11 cellular contexts compared by ENCODE assay signal in genomic region chr6:105432797-105433196, GRCh38. TPM values are rescaled to one million over a fixed set of nuclear protein-coding genes. Genes with fewer than 3 reads are reported as not detected.
DNase-seq lines count a peak whose midpoint lies in the region; ATAC-seq, FAIRE-seq and TF ChIP-seq lines count a peak whose summit lies in the region.
"Had no signal": no experiment of that assay in that cellular context is flagged by ENCODE, and none has a peak within 500 bp of the region (broad histone marks: within the 10 kb centered on the region; RNA-seq: fewer than 3 reads in every experiment).

No MANE protein-coding gene starts in this region.

- peak overlapping the region; percentile 70 for H3K4me2 ChIP-seq in GM23248 (ENCODE audit: unreplicated experiment)
- peak overlapping the region; percentile 73 for H3K4me2 ChIP-seq in PC-3 (ENCODE audit: low read length)

- H3K9ac ChIP-seq in GM23248 (no peak overlapping the region), PC-3 (ENCODE audit: low read length) (no peak overlapping the region)

- H3K4me1 ChIP-seq in GM23248 (ENCODE audit: insufficient read depth) (peaks cover 58% of the 10 kb centered on the region), PC-3 (ENCODE audit: insufficient read depth, low read length) (peaks cover 46% of the 10 kb centered on the region), mucosa of descending colon (ENCODE audit: low read depth) (no peaks in the 10 kb centered on the region)

- H3K27ac ChIP-seq in GM23248 (peak overlapping the region; percentile 10; the same call in 1 of the 2 replicates), PC-3 (ENCODE audit: low read length) (peak overlapping the region; percentile 41), dorsolateral prefrontal cortex (no peak overlapping the region)
- H3K27ac ChIP-seq: esophagus muscularis mucosa had no signal

- H3K27me3 ChIP-seq in GM23248 (replicated peaks; ENCODE audit: insufficient read depth) (no peaks in the 10 kb centered on the region), PC-3 (ENCODE audit: low read length) (no peaks in the 10 kb centered on the region), dorsolateral prefrontal cortex (no peaks in the 10 kb centered on the region)
- H3K27me3 ChIP-seq: esophagus muscularis mucosa had no signal

- intact Hi-C loops in PC-3 (cut with micrococcal nuclease), result loop anchor here (2.0 to 10.0 kb wide), 7 partner anchors 50 to 870 kb away; no protein-coding TSS in a partner anchor
- intact Hi-C loops in mucosa of descending colon (cut with DNase I, micrococcal nuclease), result no loop called here
- intact Hi-C loops in dorsolateral prefrontal cortex (cut with DNase I), result no loop called here

- H4K20me1 ChIP-seq in GM23248 (ENCODE audit: insufficient read depth) (no peaks in the 10 kb centered on the region), PC-3 (ENCODE audit: low read length) (no peaks in the 10 kb centered on the region)

- H3K79me2 ChIP-seq in GM23248 (ENCODE audit: insufficient read depth) (no peaks in the 10 kb centered on the region), PC-3 (ENCODE audit: low read length) (no peaks in the 10 kb centered on the region)

- no TSS peak for BruUV-seq in PC-3 (replicated peaks; lab: Mats Ljungman, UMichigan)

- DNase-seq in GM23248 (peak; percentile 87), PC-3 (peak; percentile 93), pulmonary artery endothelial cell (ENCODE audit: low read depth, low spot score) (peak; percentile 70), mucosa of descending colon (no peak), GM10248 (ENCODE audit: extremely low spot score) (no peak), dorsolateral prefrontal cortex (no peak)
- DNase-seq: NCI-H1092 treated with DMSO at 0.1 percent for 48 hours, substantia nigra had no signal

- H3K9me2 ChIP-seq in GM23248 (ENCODE audit: insufficient read depth) (no peaks in the 10 kb centered on the region), PC-3 (replicated peaks; ENCODE audit: low read length) (no peaks in the 10 kb centered on the region)

- TF ChIP-seq CTCF in PC-3 (conservative IDR thresholded peaks at IDR 0.05; ENCODE audit: low read depth, low read length) (no peak), mucosa of descending colon (IDR thresholded peaks at IDR 0.05) (no peak), GM10248 (IDR thresholded peaks at IDR 0.05; ENCODE audit: control extremely low read depth, extremely low read depth, low read depth, missing control alignments) (no peak), dorsolateral prefrontal cortex (IDR thresholded peaks at IDR 0.05 in 54 of 56, conservative IDR thresholded peaks at IDR 0.05 in 2 of 56; ENCODE audit: low read depth in 1 of 56, partially characterized antibody in 56 of 56) (no peak)

- H3K36me3 ChIP-seq in GM23248 (ENCODE audit: low read depth) (no peaks in the 10 kb centered on the region), PC-3 (ENCODE audit: low read depth, low read length) (no peaks in the 10 kb centered on the region), mucosa of descending colon (ENCODE audit: low read depth) (no peaks in the 10 kb centered on the region)
- H3K36me3 ChIP-seq: esophagus muscularis mucosa had no signal

- POLR2A ChIA-PET in PC-3 (lab: Charles Lee; ENCODE audit: unreplicated experiment) (no interaction called here), GM10248 (lab: Yijun Ruan, JAX) (no interaction called here)

- 1 to 2% methylated on average over 3 of the region's 3 CpGs for WGBS in GM23248 (ENCODE audit: low coverage in 1 of 2, low lambda C conversion rate in 2 of 2, missing lambda C conversion rate in 2 of 2), 2 experiments

- H3K4me3 ChIP-seq in GM23248 (no peak overlapping the region), PC-3 (ENCODE audit: low read length) (no peak overlapping the region), mucosa of descending colon (no peak overlapping the region), dorsolateral prefrontal cortex (no peak overlapping the region)
- H3K4me3 ChIP-seq: esophagus muscularis mucosa had no signal

- H2AFZ ChIP-seq in GM23248 (no peak overlapping the region), PC-3 (ENCODE audit: low read length) (no peak overlapping the region)

- peaks cover 47% of the 10 kb centered on the region for H3F3A ChIP-seq in GM23248 (ENCODE audit: insufficient read depth)
- H3F3A ChIP-seq in PC-3 (ENCODE audit: low read length, unreplicated experiment), result peaks cover 4% of the 10 kb centered on the region

- ATAC-seq in PC-3 (peak; percentile 63), mucosa of descending colon (no peak), HG02763 (IDR thresholded peaks at IDR 0.05; ENCODE audit: unreplicated experiment) (no peak)

- H3K9me3 ChIP-seq in GM23248 (ENCODE audit: low read depth), result no peaks in the 10 kb centered on the region
- no peaks in the 10 kb centered on the region for H3K9me3 ChIP-seq in PC-3 (ENCODE audit: low read length)
- no peaks in the 10 kb centered on the region for H3K9me3 ChIP-seq in mucosa of descending colon
- H3K9me3 ChIP-seq: esophagus muscularis mucosa had no signal

- CTCF ChIA-PET in PC-3 (lab: Charles Lee), result interaction anchor here (0.5 to 1.0 kb wide), 3 partner anchors 51 to 919 kb away, joined by 3 to 6 read pairs (median 6); no protein-coding TSS in a partner anchor
- CTCF ChIA-PET in GM10248 (lab: Yijun Ruan, JAX), result interaction anchor here (0.9 to 6.2 kb wide), 17 partner anchors 9 to 881 kb away, joined by 3 to 45 read pairs (median 11); partner anchors contain the start of gene PREP

- in situ Hi-C loops in GM23248 (cut with MboI), result no loop called here

- peak; percentile 80 for FAIRE-seq in endometrium (lab: Jason Lieb, UNC)

RNA-seq across cellular contexts. Expression of gene PREP, which starts 29.9 kb away (rescaled TPM):
- 15.7 and 18.9 TPM in 2 replicates for total RNA-seq in GM23248 (2014; rRNA removed; shearing (Covaris generic))
- 37.9 and 41.8 TPM in 2 replicates for polyA plus RNA-seq in GM23248 (2016; fragmentation: Nextera tagmentation; extraction: Ambion mirVana)
- total RNA-seq in PC-3 (2014; rRNA removed) (16.9 and 18.5 TPM in 2 replicates), pulmonary artery endothelial cell (21.7 and 22.8 TPM in 2 replicates), mucosa of descending colon (10 to 100 TPM; 46.5 to 74.2 (median 72.3) TPM), dorsolateral prefrontal cortex (10 to 100 TPM; 17.2 to 55.8 (median 38.5) TPM)

Comparison
In these comparisons a context has a peak if more than half of its experiments do, and no peak if none do; other contexts are left out.
1. DNase-seq: peak in GM23248 (single experiment), PC-3 (single experiment) and pulmonary artery endothelial cell (single experiment); none in mucosa of descending colon (0 of 3), GM10248 (single experiment) and dorsolateral prefrontal cortex (0 of 10).
2. H3K27ac ChIP-seq: peak in GM23248 (single experiment) and PC-3 (single experiment); none in dorsolateral prefrontal cortex (0 of 59).